In the genomic region with DNA sequence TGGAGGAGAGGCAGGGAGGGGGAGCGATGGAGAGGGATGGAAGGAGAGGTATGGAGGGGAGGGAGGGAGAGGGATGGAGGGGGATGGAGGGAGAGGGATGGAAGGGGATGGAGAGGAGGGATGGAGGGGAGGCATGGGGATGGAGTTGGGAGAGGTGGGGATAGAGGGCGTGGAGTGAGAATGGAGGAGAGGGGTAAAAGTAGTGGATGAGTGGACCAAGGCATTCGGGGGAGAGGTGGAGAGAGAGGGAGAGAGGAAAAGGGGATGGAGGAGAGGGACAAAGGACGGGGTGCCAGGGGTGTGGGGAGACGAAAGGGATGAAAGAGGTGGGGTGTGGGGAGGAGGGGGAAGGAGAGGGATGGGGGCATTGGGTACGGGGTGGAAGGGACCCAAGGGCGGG, we compare ENCODE assay signal across 17 cellular contexts.
DNase-seq lines count a peak whose midpoint lies in the region; ATAC-seq, FAIRE-seq and TF ChIP-seq lines count a peak whose summit lies in the region.
"Had no signal": no experiment of that assay in that cellular context is flagged by ENCODE, and none has a peak within 500 bp of the region (broad histone marks: within the 10 kb centered on the region; RNA-seq: fewer than 3 reads in every experiment).

No MANE protein-coding gene starts in this region.

- no peak for TF ChIP-seq RAD21 in HepG2 (CRISPR knock-in tag; IDR thresholded peaks at IDR 0.05)

- H3K79me2 ChIP-seq in HepG2 (ENCODE audit: insufficient read depth, low read length): peaks cover 49% of the 10 kb centered on the region
- peaks cover 69% of the 10 kb centered on the region for H3K79me2 ChIP-seq in hepatocyte

- in situ Hi-C loops in HepG2 (cut with HindIII; ENCODE audit: extremely low pct_ligation_motif_present, low pct_unique_long_range_greater_than_20kb): no loop called here

- no peaks in the 10 kb centered on the region for H3K9me2 ChIP-seq in hepatocyte (replicated peaks; ENCODE audit: insufficient read depth)

- no peak overlapping the region for H2AFZ ChIP-seq in HepG2 (ENCODE audit: low read length)
- no peak overlapping the region for H2AFZ ChIP-seq in hepatocyte

- intact Hi-C loops in HepG2 (cut with micrococcal nuclease; ENCODE audit: unreplicated experiment) (loop anchor here (1.0 to 2.0 kb wide), 2 partner anchors 23 to 87 kb away; no protein-coding TSS in a partner anchor), right lobe of liver (cut with DNase I) (no loop called here)

- ATAC-seq in HepG2 (no peak), right lobe of liver (no peak)

- no peaks in the 10 kb centered on the region for H3K9me3 ChIP-seq in HepG2 (ENCODE audit: low read length)
- H3K9me3 ChIP-seq in right lobe of liver: no peaks in the 10 kb centered on the region
- no peaks in the 10 kb centered on the region for H3K9me3 ChIP-seq in hepatocyte (ENCODE audit: low read depth)
- H3K9me3 ChIP-seq: HAP-1 had no signal

- H3K27me3 ChIP-seq in HepG2 (ENCODE audit: control insufficient read depth in 1 of 2, insufficient read depth in 2 of 2, low read length in 2 of 2): no peaks in the 10 kb centered on the region
- no peaks in the 10 kb centered on the region for H3K27me3 ChIP-seq in right lobe of liver
- no peaks in the 10 kb centered on the region for H3K27me3 ChIP-seq in hepatocyte

- BruUV-seq in HepG2 (replicated peaks; lab: Mats Ljungman, UMichigan): no TSS peak

- WGBS in HepG2 (ENCODE audit: low lambda C conversion rate): 32% methylated on average over 7 of the region's 7 CpGs
- 61% methylated on average over 7 of the region's 7 CpGs for WGBS in right lobe of liver (ENCODE audit: insufficient coverage, low coverage, low lambda C conversion rate, missing lambda C conversion rate)
- no CpG with 5 or more reads among the region's 7 CpGs for WGBS in hepatocyte (ENCODE audit: low lambda C conversion rate, missing lambda C conversion rate)

- DNase-seq in HepG2 (ENCODE audit: low spot score) (no peak), right lobe of liver (no peak), NCI-H69 (lab: John Stamatoyannopoulos, UW) (peak; percentile 72), hepatocyte (ENCODE audit: low spot score) (no peak), cerebellar nuclear complex (lab: John Stamatoyannopoulos, UW) (no peak), dermis blood vessel endothelial cell (no peak)
- DNase-seq in stimulated activated CD8-positive, alpha-beta memory T cell treated with anti-CD3 and anti-CD28 coated beads, Interleukin-4, amount 100 ng/mL, for 48 hours: no peak
- DNase-seq: 8988T; C1 segment of cervical spinal cord; CD4-positive, alpha-beta memory T cell; GF-D8; GOT3; HFFc6 had no signal

- CTCF ChIA-PET in HepG2 (lab: Yijun Ruan, JAX; ENCODE audit: low intra/inter-chr PET ratio, low total read pairs): no interaction called here

- H3K4me2 ChIP-seq in HepG2 (ENCODE audit: low read depth, low read length) (no peak overlapping the region; the same call in 1 of the 2 replicates), hepatocyte (peak overlapping the region; percentile 31)

- H3K4me1 ChIP-seq in HepG2 (ENCODE audit: insufficient read depth, low read length): peaks cover 92% of the 10 kb centered on the region
- H3K4me1 ChIP-seq in right lobe of liver: peaks cover 0 to 73% (median 38%) of the 10 kb centered on the region in 4 donors
- H3K4me1 ChIP-seq in hepatocyte (ENCODE audit: insufficient read depth): peaks cover 48% of the 10 kb centered on the region

- POLR2A ChIA-PET in HepG2 (lab: Yijun Ruan, JAX): interaction anchor here (1.0 to 2.4 kb wide), 17 partner anchors 10 to 153 kb away, joined by 3 to 42 read pairs (median 5); a partner anchor contains a TSS

- TF ChIP-seq POLR2A in HepG2 (IDR thresholded peaks at IDR 0.05; ENCODE audit: insufficient read depth in 1 of 2, low read depth in 2 of 2, low read length in 2 of 2) (no peak), right lobe of liver (IDR thresholded peaks at IDR 0.05) (no peak)

- TF ChIP-seq CTCF in HepG2 (CRISPR knock-in tag; IDR thresholded peaks at IDR 0.05) (no peak), right lobe of liver (IDR thresholded peaks at IDR 0.05) (no peak), hepatocyte (IDR thresholded peaks at IDR 0.05; ENCODE audit: poor library complexity) (no peak)

- no peak for FAIRE-seq in HepG2 (lab: Jason Lieb, UNC)
- FAIRE-seq: GM12891, GM18507, H54 had no signal

- H3K4me3 ChIP-seq in HepG2 (replicated peaks in 1 of 3; ENCODE audit: insufficient read depth in 1 of 3, low read depth in 2 of 3, low read length in 3 of 3) (no peak overlapping the region; a peak in 2 of 6 replicates), right lobe of liver (no peak overlapping the region), hepatocyte (no peak overlapping the region)
- H3K4me3 ChIP-seq: HAP-1 had no signal

- H3K36me3 ChIP-seq in HepG2 (replicated peaks in 1 of 2; ENCODE audit: control insufficient read depth in 1 of 2, insufficient read depth in 2 of 2, low read length in 2 of 2): peaks cover 2 to 6% of the 10 kb centered on the region in 2 experiments; a peak in 2 of 5 replicates
- no peaks in the 10 kb centered on the region for H3K36me3 ChIP-seq in right lobe of liver
- no peaks in the 10 kb centered on the region for H3K36me3 ChIP-seq in hepatocyte (replicated peaks; ENCODE audit: insufficient read depth, low read depth)
- H3K36me3 ChIP-seq: HAP-1 had no signal

- H4K20me1 ChIP-seq in HepG2 (ENCODE audit: insufficient read depth, low read length) (no peaks in the 10 kb centered on the region), hepatocyte (ENCODE audit: insufficient read depth, poor library complexity, severe bottlenecking) (no peaks in the 10 kb centered on the region)

- H3K9ac ChIP-seq in HepG2 (ENCODE audit: insufficient read depth, low read depth, low read length): no peak overlapping the region

- H3K27ac ChIP-seq in HepG2 (ENCODE audit: extremely low read length, insufficient read depth, low read length) (peak overlapping the region; percentile 96), right lobe of liver (peak overlapping the region in 1 of 3 donors; percentile 91), hepatocyte (peak overlapping the region; percentile 99)

- TF ChIP-seq EP300 in HepG2 (IDR thresholded peaks at IDR 0.05; ENCODE audit: low read depth in 2 of 2, low read length in 2 of 2) (no peak), HepG2 (CRISPR knock-in tag; IDR thresholded peaks at IDR 0.05; ENCODE audit: borderline replicate concordance) (no peak)

TF ChIP-seq in HepG2, 621 proteins besides CTCF, POLR2A, EP300 and RAD21:
- TF ChIP-seq, protein P1, sequence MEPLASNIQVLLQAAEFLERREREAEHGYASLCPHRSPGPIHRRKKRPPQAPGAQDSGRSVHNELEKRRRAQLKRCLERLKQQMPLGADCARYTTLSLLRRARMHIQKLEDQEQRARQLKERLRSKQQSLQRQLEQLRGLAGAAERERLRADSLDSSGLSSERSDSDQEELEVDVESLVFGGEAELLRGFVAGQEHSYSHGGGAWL (CRISPR knock-in tag; IDR thresholded peaks at IDR 0.05): no peak
- TF ChIP-seq PCBP2 (optimal IDR thresholded peaks at IDR 0.05; ENCODE audit: low read depth, low read length, poor library complexity, severe bottlenecking) (peak; percentile 32), PCBP1 (IDR thresholded peaks at IDR 0.05; ENCODE audit: borderline replicate concordance, low read depth, low read length) (0 out of 2 replicates have a peak, but pooled peaks have one; percentile 3)
- TF ChIP-seq, protein P2, sequence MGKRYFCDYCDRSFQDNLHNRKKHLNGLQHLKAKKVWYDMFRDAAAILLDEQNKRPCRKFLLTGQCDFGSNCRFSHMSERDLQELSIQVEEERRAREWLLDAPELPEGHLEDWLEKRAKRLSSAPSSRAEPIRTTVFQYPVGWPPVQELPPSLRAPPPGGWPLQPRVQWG (CRISPR knock-in tag; IDR thresholded peaks at IDR 0.05; ENCODE audit: borderline replicate concordance, low read depth): no peak
TF ChIP-seq in HepG2: peak in this region for 2.
